Comparison of ENCODE assay signal across 8 cellular contexts in genomic region chr16:81076566-81077076, GRCh38. TPM values are rescaled to one million over a fixed set of nuclear protein-coding genes. Genes with fewer than 3 reads are reported as not detected.
A peak's percentile ranks its signal among the peaks of the same experiment; 100 is the strongest.
DNase-seq lines count a peak whose midpoint lies in the region; ATAC-seq and TF ChIP-seq lines count a peak whose summit lies in the region.

No MANE protein-coding gene starts in this region.

- H3K9me3 ChIP-seq in spleen: no peaks in the 10 kb centered on the region

- H3K27ac Mint-ChIP-seq in immature natural killer cell: no peak overlapping the region

- in situ Hi-C loops in T47D (cut with HindIII; ENCODE audit: low pct_unique_long_range_greater_than_20kb, low sequenced_read_pairs): no loop called here

- H3K4me3 Mint-ChIP-seq in immature natural killer cell: no peak overlapping the region

- peak overlapping the region; percentile 75 to 98 (median 89) for H3K4me3 ChIP-seq in spleen

- peak in 1 of 11 experiments; percentile 18 for TF ChIP-seq CTCF in spleen (IDR thresholded peaks at IDR 0.05 in 8 of 11, conservative IDR thresholded peaks at IDR 0.05 in 3 of 11)

- H3K36me3 Mint-ChIP-seq in immature natural killer cell: peaks cover 0 to 3% (median 0%) of the 10 kb centered on the region in 3 donors

- H3K36me3 ChIP-seq in spleen: no peaks in the 10 kb centered on the region

- ATAC-seq in GM18867 (IDR thresholded peaks at IDR 0.05; ENCODE audit: unreplicated experiment): peak; percentile 80
- ATAC-seq in HG03097 (IDR thresholded peaks at IDR 0.05; ENCODE audit: low FRiP score, unreplicated experiment): peak; percentile 74

- TF ChIP-seq POLR2A in spleen (IDR thresholded peaks at IDR 0.05): peak in 1 of 3 donors; percentile 48

- peaks cover 0 to 14% (median 11%) of the 10 kb centered on the region in 6 donors for H3K4me1 ChIP-seq in spleen

- peak; percentile 85 for DNase-seq in A172 (ENCODE audit: low spot score)
- peak; percentile 91 for DNase-seq in NCI-H2107 treated with DMSO at 0.1 percent for 48 hours (lab: John Stamatoyannopoulos, UW; ENCODE audit: unreplicated experiment)
- DNase-seq in UCSD-AML1 (lab: John Stamatoyannopoulos, UW; ENCODE audit: unreplicated experiment): peak; percentile 97
- peak; percentile 79 to 93 for DNase-seq in T47D (ENCODE audit: low read depth in 1 of 2, low spot score in 1 of 2)
- peak; percentile 93 to 96 (median 95) for DNase-seq in immature natural killer cell
- peak; percentile 95 for DNase-seq in spleen

- peaks cover 0 to 5% (median 0%) of the 10 kb centered on the region in 3 donors for H3K27me3 Mint-ChIP-seq in immature natural killer cell (ENCODE audit: low read depth in 3 of 3)

- H3K4me1 Mint-ChIP-seq in immature natural killer cell: peaks cover 7% of the 10 kb centered on the region in 2 donors

- peak overlapping the region; percentile 87 to 98 (median 95) for H3K27ac ChIP-seq in spleen

- H3K27me3 ChIP-seq in spleen (replicated peaks in 1 of 7): no peaks in the 10 kb centered on the region

- WGBS in spleen, 5 donors: 0 to 1% (median 0%) methylated on average over 26 to 27 of the region's 27 CpGs

- intact Hi-C loops in spleen (cut with DNase I; ENCODE audit: low total_unique reads): loop anchor here (5.0 kb wide), 1 partner anchor 39 kb away; the partner anchor contains the start of gene ATMIN

- no peaks in the 10 kb centered on the region for H3K9me3 Mint-ChIP-seq in immature natural killer cell

RNA-seq across cellular contexts. Expression of gene C16orf46, which starts 0.4 kb away (rescaled TPM):
- total RNA-seq in A172 (2014; rRNA removed; shearing (Covaris generic)): 0.65 and 2.0 TPM in 2 replicates
- under 1 TPM in 1 of 3 donors, not detected in 2; 0.16 TPM for polyA plus RNA-seq in immature natural killer cell
- total RNA-seq in spleen: 1 to 10 TPM in 2 of 7 donors, under 1 TPM in 1, not detected in 4; 0.91 to 1.1 (median 1.1) TPM
- under 1 TPM; 0.24 to 0.38 (median 0.26) TPM for polyA plus RNA-seq in spleen

RNA-seq across cellular contexts. Expression of gene GCSH, which starts 19.6 kb away (rescaled TPM):
- 72.8 and 85.0 TPM in 2 replicates for total RNA-seq in A172 (2014; rRNA removed; shearing (Covaris generic))
- 10 to 100 TPM in 1 of 3 donors, 1 to 10 TPM in 2; 6.6 to 11.5 (median 8.3) TPM for polyA plus RNA-seq in immature natural killer cell
- 10 to 100 TPM in 1 of 7 donors, 1 to 10 TPM in 6; 7.3 to 12.9 (median 7.6) TPM for total RNA-seq in spleen
- 10 to 100 TPM in 1 of 3 donors, 1 to 10 TPM in 2; 8.3 to 14.8 (median 10.0) TPM for polyA plus RNA-seq in spleen

RNA-seq across cellular contexts. Expression of gene ATMIN, which starts 41.0 kb away (rescaled TPM):
- 59.9 and 62.1 TPM in 2 replicates for total RNA-seq in A172 (2014; rRNA removed; shearing (Covaris generic))
- polyA plus RNA-seq in immature natural killer cell (10 to 100 TPM; 25.4 to 51.0 (median 26.4) TPM), spleen (10 to 100 TPM in 2 of 3 donors, 1 to 10 TPM in 1; 9.7 to 11.3 (median 10.6) TPM)
- total RNA-seq in spleen: 10 to 100 TPM; 21.0 to 34.3 (median 29.0) TPM

Comparison
In these comparisons a context has a peak if more than half of its experiments do, and no peak if none do; other contexts are left out.
1. Peak in every context shown above with its lines: DNase-seq, ATAC-seq, H3K4me3 ChIP-seq and H3K27ac ChIP-seq.